In genomic region chr14:30005114-30005698, GRCh38 we compare ENCODE assay signal across 8 cellular contexts.
DNase-seq lines count a peak whose midpoint lies in the region; ATAC-seq and TF ChIP-seq lines count a peak whose summit lies in the region.

No MANE protein-coding gene starts in this region.

- in situ Hi-C loops in astrocyte of the cerebellum (cut with HindIII; ENCODE audit: low sequenced_read_pairs) = no loop called here

- no peak overlapping the region for H3K27ac ChIP-seq in iPS DF 6.9 (ENCODE audit: low read length)
- H3K27ac ChIP-seq in thoracic aorta = no peak overlapping the region

- peak; percentile 60 for ATAC-seq in HG02678 (IDR thresholded peaks at IDR 0.05; ENCODE audit: unreplicated experiment)
- peak; percentile 50 for ATAC-seq in thoracic aorta (ENCODE audit: insufficient number of reproducible peaks, low FRiP score, low read depth)
- ATAC-seq in GM21447 (IDR thresholded peaks at IDR 0.05; ENCODE audit: unreplicated experiment) = no peak

- DNase-seq in DMS153 treated with DMSO at 0.1 percent for 48 hours (lab: John Stamatoyannopoulos, UW; ENCODE audit: unreplicated experiment) (peak; percentile 76), NCI-H2171 treated with DMSO at 0.1 percent for 48 hours (lab: John Stamatoyannopoulos, UW) (peak; percentile 76), astrocyte of the cerebellum (ENCODE audit: low read depth) (peak; percentile 56), iPS DF 6.9 (ENCODE audit: low read depth, low spot score) (peak; percentile 2), thoracic aorta (ENCODE audit: low spot score) (no peak)
- DNase-seq in stimulated activated CD8-positive, alpha-beta memory T cell treated with anti-CD3 and anti-CD28 coated beads, Interleukin-4, amount 100 ng/mL, for 48 hours = no peak

- TF ChIP-seq CTCF in astrocyte of the cerebellum (IDR thresholded peaks at IDR 0.05; ENCODE audit: low read depth, low read length, missing control alignments) (peak; percentile 74), thoracic aorta (IDR thresholded peaks at IDR 0.05) (peak; percentile 72)

- H3K4me3 ChIP-seq in astrocyte of the cerebellum (ENCODE audit: low read depth, low read length) (no peak overlapping the region), iPS DF 6.9 (ENCODE audit: low read length) (no peak overlapping the region), thoracic aorta (peak overlapping the region; percentile 11)

- WGBS in iPS DF 6.9 (ENCODE audit: insufficient coverage, insufficient read length) = no CpG with 5 or more reads among the region's 6 CpGs

- H3K27me3 ChIP-seq in iPS DF 6.9 (ENCODE audit: control insufficient read depth, insufficient read depth, low read length) = no peaks in the 10 kb centered on the region
- H3K27me3 ChIP-seq in thoracic aorta (replicated peaks; ENCODE audit: insufficient read depth) = no peaks in the 10 kb centered on the region

- H3K9me3 ChIP-seq in iPS DF 6.9 (ENCODE audit: control insufficient read depth, insufficient read depth, low read length) = no peaks in the 10 kb centered on the region
- no peaks in the 10 kb centered on the region for H3K9me3 ChIP-seq in thoracic aorta

- H3K4me1 ChIP-seq in iPS DF 6.9 (ENCODE audit: control insufficient read depth, insufficient read depth, low read length) = no peaks in the 10 kb centered on the region
- H3K4me1 ChIP-seq in thoracic aorta (ENCODE audit: control insufficient read depth in 1 of 2, low read depth in 2 of 2) = no peaks in the 10 kb centered on the region

- H3K36me3 ChIP-seq in iPS DF 6.9 (ENCODE audit: control insufficient read depth, insufficient read depth, low read length) (no peaks in the 10 kb centered on the region), thoracic aorta (no peaks in the 10 kb centered on the region)

Comparison
In these comparisons a context has a peak if more than half of its experiments do, and no peak if none do; other contexts are left out.
1. DNase-seq: peak in DMS153 treated with DMSO at 0.1 percent for 48 hours (single experiment), NCI-H2171 treated with DMSO at 0.1 percent for 48 hours (single experiment), astrocyte of the cerebellum (single experiment) and iPS DF 6.9 (single experiment); none in thoracic aorta (single experiment) and stimulated activated CD8-positive, alpha-beta memory T cell treated with anti-CD3 and anti-CD28 coated beads, Interleukin-4, amount 100 ng/mL, for 48 hours (single experiment).